1 cellular context compared by ENCODE assay signal in genomic region chr2:136255127-136255526, GRCh38.
TF ChIP-seq lines count a peak whose summit lies in the region.

No MANE protein-coding gene starts in this region.

TF ChIP-seq in GM12878, 131 proteins besides CTCF, POLR2A, EP300 and RAD21 (continued from another document):
- TF ChIP-seq SMARCA5 (IDR thresholded peaks at IDR 0.05) (peak; percentile 11; the same call in 1 of the 2 replicates), YY1 (IDR thresholded peaks at IDR 0.05; ENCODE audit: low read depth, low read length) (no peak), CHD1 (IDR thresholded peaks at IDR 0.05; ENCODE audit: low read depth, low read length) (no peak), TBL1XR1 (IDR thresholded peaks at IDR 0.05; ENCODE audit: low read depth, low read length) (no peak), BHLHE40 (IDR thresholded peaks at IDR 0.05; ENCODE audit: borderline replicate concordance in 1 of 2, low read depth in 2 of 2, low read length in 1 of 2) (0 out of 4 replicates have a peak, but pooled peaks of 1 of the 2 experiments have one; percentile 19), MEF2B (IDR thresholded peaks at IDR 0.05; ENCODE audit: partially characterized antibody, poor library complexity, severe bottlenecking) (peak; percentile 28), NKRF (conservative IDR thresholded peaks at IDR 0.05) (no peak), RBBP5 (conservative IDR thresholded peaks at IDR 0.05) (no peak), TARDBP (IDR thresholded peaks at IDR 0.05; ENCODE audit: borderline replicate concordance) (no peak), IKZF1 (conservative IDR thresholded peaks at IDR 0.05) (no peak), CBX5 (IDR thresholded peaks at IDR 0.05; ENCODE audit: low read depth) (no peak), YBX1 (IDR thresholded peaks at IDR 0.05) (no peak), RAD51 (IDR thresholded peaks at IDR 0.05) (no peak), STAT3 (IDR thresholded peaks at IDR 0.05; ENCODE audit: low read depth, low read length) (no peak)
- TF ChIP-seq, protein P1, sequence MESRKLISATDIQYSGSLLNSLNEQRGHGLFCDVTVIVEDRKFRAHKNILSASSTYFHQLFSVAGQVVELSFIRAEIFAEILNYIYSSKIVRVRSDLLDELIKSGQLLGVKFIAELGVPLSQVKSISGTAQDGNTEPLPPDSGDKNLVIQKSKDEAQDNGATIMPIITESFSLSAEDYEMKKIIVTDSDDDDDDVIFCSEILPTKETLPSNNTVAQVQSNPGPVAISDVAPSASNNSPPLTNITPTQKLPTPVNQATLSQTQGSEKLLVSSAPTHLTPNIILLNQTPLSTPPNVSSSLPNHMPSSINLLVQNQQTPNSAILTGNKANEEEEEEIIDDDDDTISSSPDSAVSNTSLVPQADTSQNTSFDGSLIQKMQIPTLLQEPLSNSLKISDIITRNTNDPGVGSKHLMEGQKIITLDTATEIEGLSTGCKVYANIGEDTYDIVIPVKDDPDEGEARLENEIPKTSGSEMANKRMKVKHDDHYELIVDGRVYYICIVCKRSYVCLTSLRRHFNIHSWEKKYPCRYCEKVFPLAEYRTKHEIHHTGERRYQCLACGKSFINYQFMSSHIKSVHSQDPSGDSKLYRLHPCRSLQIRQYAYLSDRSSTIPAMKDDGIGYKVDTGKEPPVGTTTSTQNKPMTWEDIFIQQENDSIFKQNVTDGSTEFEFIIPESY (IDR thresholded peaks at IDR 0.05) = no peak
- TF ChIP-seq, protein P2, sequence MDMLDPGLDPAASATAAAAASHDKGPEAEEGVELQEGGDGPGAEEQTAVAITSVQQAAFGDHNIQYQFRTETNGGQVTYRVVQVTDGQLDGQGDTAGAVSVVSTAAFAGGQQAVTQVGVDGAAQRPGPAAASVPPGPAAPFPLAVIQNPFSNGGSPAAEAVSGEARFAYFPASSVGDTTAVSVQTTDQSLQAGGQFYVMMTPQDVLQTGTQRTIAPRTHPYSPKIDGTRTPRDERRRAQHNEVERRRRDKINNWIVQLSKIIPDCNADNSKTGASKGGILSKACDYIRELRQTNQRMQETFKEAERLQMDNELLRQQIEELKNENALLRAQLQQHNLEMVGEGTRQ (IDR thresholded peaks at IDR 0.05; ENCODE audit: borderline replicate concordance, low read depth, low read length) = no peak
- TF ChIP-seq, protein P3, sequence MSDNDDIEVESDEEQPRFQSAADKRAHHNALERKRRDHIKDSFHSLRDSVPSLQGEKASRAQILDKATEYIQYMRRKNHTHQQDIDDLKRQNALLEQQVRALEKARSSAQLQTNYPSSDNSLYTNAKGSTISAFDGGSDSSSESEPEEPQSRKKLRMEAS (IDR thresholded peaks at IDR 0.05; ENCODE audit: low read depth, low read length) = no peak
- TF ChIP-seq, protein P4, sequence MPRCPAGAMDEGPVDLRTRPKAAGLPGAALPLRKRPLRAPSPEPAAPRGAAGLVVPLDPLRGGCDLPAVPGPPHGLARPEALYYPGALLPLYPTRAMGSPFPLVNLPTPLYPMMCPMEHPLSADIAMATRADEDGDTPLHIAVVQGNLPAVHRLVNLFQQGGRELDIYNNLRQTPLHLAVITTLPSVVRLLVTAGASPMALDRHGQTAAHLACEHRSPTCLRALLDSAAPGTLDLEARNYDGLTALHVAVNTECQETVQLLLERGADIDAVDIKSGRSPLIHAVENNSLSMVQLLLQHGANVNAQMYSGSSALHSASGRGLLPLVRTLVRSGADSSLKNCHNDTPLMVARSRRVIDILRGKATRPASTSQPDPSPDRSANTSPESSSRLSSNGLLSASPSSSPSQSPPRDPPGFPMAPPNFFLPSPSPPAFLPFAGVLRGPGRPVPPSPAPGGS (IDR thresholded peaks at IDR 0.05; ENCODE audit: borderline replicate concordance, insufficient read depth, low read depth, low read length, poor library complexity, severe bottlenecking) = no peak
- TF ChIP-seq, protein P5, sequence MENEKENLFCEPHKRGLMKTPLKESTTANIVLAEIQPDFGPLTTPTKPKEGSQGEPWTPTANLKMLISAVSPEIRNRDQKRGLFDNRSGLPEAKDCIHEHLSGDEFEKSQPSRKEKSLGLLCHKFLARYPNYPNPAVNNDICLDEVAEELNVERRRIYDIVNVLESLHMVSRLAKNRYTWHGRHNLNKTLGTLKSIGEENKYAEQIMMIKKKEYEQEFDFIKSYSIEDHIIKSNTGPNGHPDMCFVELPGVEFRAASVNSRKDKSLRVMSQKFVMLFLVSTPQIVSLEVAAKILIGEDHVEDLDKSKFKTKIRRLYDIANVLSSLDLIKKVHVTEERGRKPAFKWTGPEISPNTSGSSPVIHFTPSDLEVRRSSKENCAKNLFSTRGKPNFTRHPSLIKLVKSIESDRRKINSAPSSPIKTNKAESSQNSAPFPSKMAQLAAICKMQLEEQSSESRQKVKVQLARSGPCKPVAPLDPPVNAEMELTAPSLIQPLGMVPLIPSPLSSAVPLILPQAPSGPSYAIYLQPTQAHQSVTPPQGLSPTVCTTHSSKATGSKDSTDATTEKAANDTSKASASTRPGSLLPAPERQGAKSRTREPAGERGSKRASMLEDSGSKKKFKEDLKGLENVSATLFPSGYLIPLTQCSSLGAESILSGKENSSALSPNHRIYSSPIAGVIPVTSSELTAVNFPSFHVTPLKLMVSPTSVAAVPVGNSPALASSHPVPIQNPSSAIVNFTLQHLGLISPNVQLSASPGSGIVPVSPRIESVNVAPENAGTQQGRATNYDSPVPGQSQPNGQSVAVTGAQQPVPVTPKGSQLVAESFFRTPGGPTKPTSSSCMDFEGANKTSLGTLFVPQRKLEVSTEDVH (IDR thresholded peaks at IDR 0.05; ENCODE audit: low read depth, partially characterized antibody) = no peak
